ENCODE assay signal across 10 cellular contexts in the genomic region with DNA sequence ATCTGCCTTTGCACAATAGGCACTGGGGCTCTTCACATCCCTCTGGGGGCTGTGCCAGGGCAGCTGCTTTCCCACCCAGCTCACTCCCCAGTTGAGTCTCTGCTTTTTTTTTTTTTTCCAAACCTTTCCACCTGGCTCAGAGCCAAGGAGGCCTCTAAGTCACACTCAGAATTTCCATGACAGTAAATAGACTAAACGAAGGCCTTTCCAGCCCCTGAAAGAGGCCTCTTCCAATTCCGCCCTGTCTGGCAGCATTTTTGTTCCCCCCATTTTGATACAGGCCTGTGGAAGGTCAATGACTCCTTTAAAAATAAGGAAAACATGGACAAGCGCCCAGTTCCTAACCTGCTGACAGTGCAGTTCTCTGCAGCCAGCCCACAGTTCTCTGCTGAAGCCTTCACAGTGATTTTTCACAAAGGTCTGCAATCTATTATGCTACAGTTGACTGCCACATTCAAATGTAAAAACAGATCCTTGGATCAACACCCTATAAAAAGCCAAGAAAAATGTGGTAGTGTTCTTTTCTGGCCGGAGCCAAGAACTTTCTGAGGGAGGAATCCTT.
DNase-seq lines count a peak whose midpoint lies in the region; ATAC-seq, FAIRE-seq and TF ChIP-seq lines count a peak whose summit lies in the region.
"Had no signal": no experiment of that assay in that cellular context is flagged by ENCODE, and none has a peak within 500 bp of the region (broad histone marks: within the 10 kb centered on the region; RNA-seq: fewer than 3 reads in every experiment).

No MANE protein-coding gene starts in this region.

- TF ChIP-seq CTCF in mammary epithelial cell (conservative IDR thresholded peaks at IDR 0.05 in 1 of 2, IDR thresholded peaks at IDR 0.05 in 1 of 2; ENCODE audit: extremely low read depth in 1 of 2, insufficient read depth in 1 of 2, low read depth in 1 of 2, low read length in 2 of 2) (no peak), HepG2 (CRISPR knock-in tag; IDR thresholded peaks at IDR 0.05) (no peak), tibial nerve (IDR thresholded peaks at IDR 0.05) (no peak)

- H3K36me3 ChIP-seq in mammary epithelial cell (ENCODE audit: insufficient read depth, low read length) (no peaks in the 10 kb centered on the region), HepG2 (replicated peaks in 1 of 2; ENCODE audit: control insufficient read depth in 1 of 2, insufficient read depth in 2 of 2, low read length in 2 of 2) (no peaks in the 10 kb centered on the region), tibial nerve (no peaks in the 10 kb centered on the region)

- in situ Hi-C loops in mammary epithelial cell (cut with MboI; ENCODE audit: low sequenced_read_pairs in 2 of 2), result no loop called here
- in situ Hi-C loops in HepG2 (cut with HindIII; ENCODE audit: extremely low pct_ligation_motif_present, low pct_unique_long_range_greater_than_20kb), result no loop called here

- peaks cover 25% of the 10 kb centered on the region for H3K4me1 ChIP-seq in mammary epithelial cell (ENCODE audit: insufficient read depth, low read length)
- no peaks in the 10 kb centered on the region for H3K4me1 ChIP-seq in HepG2 (ENCODE audit: insufficient read depth, low read length)
- H3K4me1 ChIP-seq in tibial nerve, result peaks cover 0 to 54% (median 30%) of the 10 kb centered on the region in 4 donors

- ATAC-seq in activated T-cell treated with anti-CD3 and anti-CD28 coated beads, Interleukin-2, amount 50 U/mL, for 72 hours (replicated peaks in 1 of 2), result peak; percentile 18
- ATAC-seq in HepG2 (no peak), HG03039 (IDR thresholded peaks at IDR 0.05; ENCODE audit: unreplicated experiment) (no peak), GM19328 (IDR thresholded peaks at IDR 0.05; ENCODE audit: unreplicated experiment) (no peak)

- no peak overlapping the region for H3K4me3 ChIP-seq in mammary epithelial cell (replicated peaks in 1 of 3; ENCODE audit: insufficient read depth in 1 of 3, low read depth in 2 of 3, low read length in 3 of 3)
- no peak overlapping the region for H3K4me3 ChIP-seq in HepG2 (replicated peaks in 1 of 3; ENCODE audit: insufficient read depth in 1 of 3, low read depth in 2 of 3, low read length in 3 of 3)
- no peak overlapping the region for H3K4me3 ChIP-seq in tibial nerve

- POLR2A ChIA-PET in HepG2 (lab: Yijun Ruan, JAX), result no interaction called here

- peaks cover 18% of the 10 kb centered on the region for H3K4me1 Mint-ChIP-seq in activated T-cell treated with anti-CD3 and anti-CD28 coated beads, Interleukin-2, amount 50 U/mL, for 72 hours (ENCODE audit: low read depth)

- H3K27ac ChIP-seq in mammary epithelial cell (ENCODE audit: insufficient read depth, low read depth, low read length), result no peak overlapping the region
- no peak overlapping the region for H3K27ac ChIP-seq in HepG2 (ENCODE audit: extremely low read length, insufficient read depth, low read length)
- H3K27ac ChIP-seq in tibial nerve, result peak overlapping the region; percentile 56 to 92 (median 82)

- H3K79me2 ChIP-seq in mammary epithelial cell (ENCODE audit: insufficient read depth, low read length), result no peaks in the 10 kb centered on the region
- no peaks in the 10 kb centered on the region for H3K79me2 ChIP-seq in HepG2 (ENCODE audit: insufficient read depth, low read length)

- no peak overlapping the region for H3K27ac Mint-ChIP-seq in activated T-cell treated with anti-CD3 and anti-CD28 coated beads, Interleukin-2, amount 50 U/mL, for 72 hours
- H3K27ac Mint-ChIP-seq: CD4-positive, CD25-positive, alpha-beta regulatory T cell; nephron had no signal

- BruUV-seq in mammary epithelial cell (replicated peaks; lab: Mats Ljungman, UMichigan) (no TSS peak), HepG2 (replicated peaks; lab: Mats Ljungman, UMichigan) (no TSS peak)

- dilution Hi-C loops in mammary epithelial cell (cut with HindIII; ENCODE audit: low sequenced_read_pairs), result no loop called here

- no peak overlapping the region for H3K4me3 Mint-ChIP-seq in activated T-cell treated with anti-CD3 and anti-CD28 coated beads, Interleukin-2, amount 50 U/mL, for 72 hours
- H3K4me3 Mint-ChIP-seq: CD4-positive, CD25-positive, alpha-beta regulatory T cell; nephron had no signal

- WGBS in mammary epithelial cell (ENCODE audit: low coverage, missing lambda C conversion rate), result 74% methylated on average over 4 of the region's 4 CpGs
- WGBS in HepG2 (ENCODE audit: low lambda C conversion rate), result 5% methylated on average over 4 of the region's 4 CpGs
- WGBS in tibial nerve, 2 donors, result 7 to 18% methylated on average over 4 of the region's 4 CpGs

- no peaks in the 10 kb centered on the region for H3K9me3 ChIP-seq in mammary epithelial cell (replicated peaks; ENCODE audit: insufficient read depth, low read length)
- H3K9me3 ChIP-seq in HepG2 (ENCODE audit: low read length), result no peaks in the 10 kb centered on the region
- H3K9me3 ChIP-seq in tibial nerve, result no peaks in the 10 kb centered on the region

- H3K36me3 Mint-ChIP-seq in activated T-cell treated with anti-CD3 and anti-CD28 coated beads, Interleukin-2, amount 50 U/mL, for 72 hours (ENCODE audit: insufficient read depth in 2 of 2), result no peaks in the 10 kb centered on the region
- H3K36me3 Mint-ChIP-seq: CD4-positive, CD25-positive, alpha-beta regulatory T cell had no signal

- H3K4me2 ChIP-seq in mammary epithelial cell (ENCODE audit: insufficient read depth, low read depth, low read length), result no peak overlapping the region
- H3K4me2 ChIP-seq in HepG2 (ENCODE audit: low read depth, low read length), result no peak overlapping the region

- TF ChIP-seq EP300 in HepG2 (IDR thresholded peaks at IDR 0.05; ENCODE audit: low read depth in 2 of 2, low read length in 2 of 2) (no peak), HepG2 (CRISPR knock-in tag; IDR thresholded peaks at IDR 0.05; ENCODE audit: borderline replicate concordance) (no peak), tibial nerve (IDR thresholded peaks at IDR 0.05) (peak in 1 of 2 donors; percentile 60)

- CTCF ChIA-PET in mammary epithelial cell (lab: Charles Lee; ENCODE audit: low non-redundant PET), result no interaction called here
- CTCF ChIA-PET in HepG2 (lab: Yijun Ruan, JAX; ENCODE audit: low intra/inter-chr PET ratio, low total read pairs), result no interaction called here

- H4K20me1 ChIP-seq in mammary epithelial cell (ENCODE audit: insufficient read depth, low read length) (no peaks in the 10 kb centered on the region), HepG2 (ENCODE audit: insufficient read depth, low read length) (no peaks in the 10 kb centered on the region)

- H3K9ac ChIP-seq in mammary epithelial cell (ENCODE audit: insufficient read depth, low read length) (no peak overlapping the region), HepG2 (ENCODE audit: insufficient read depth, low read depth, low read length) (no peak overlapping the region)

- intact Hi-C loops in mammary epithelial cell (cut with micrococcal nuclease) (no loop called here), HepG2 (cut with micrococcal nuclease; ENCODE audit: unreplicated experiment) (no loop called here)

- FAIRE-seq in HepG2 (lab: Jason Lieb, UNC), result no peak

- no peak for TF ChIP-seq RAD21 in HepG2 (CRISPR knock-in tag; IDR thresholded peaks at IDR 0.05)

- no peaks in the 10 kb centered on the region for H3K27me3 ChIP-seq in mammary epithelial cell (ENCODE audit: insufficient read depth, low read length)
- no peaks in the 10 kb centered on the region; a peak in 1 of 5 replicates for H3K27me3 ChIP-seq in HepG2 (ENCODE audit: control insufficient read depth in 1 of 2, insufficient read depth in 2 of 2, low read length in 2 of 2)
- H3K27me3 ChIP-seq in tibial nerve, result no peaks in the 10 kb centered on the region

- peak overlapping the region; percentile 89 for H2AFZ ChIP-seq in mammary epithelial cell (ENCODE audit: low read depth, low read length)
- no peak overlapping the region for H2AFZ ChIP-seq in HepG2 (ENCODE audit: low read length)

- no peaks in the 10 kb centered on the region for H3K9me3 Mint-ChIP-seq in activated T-cell treated with anti-CD3 and anti-CD28 coated beads, Interleukin-2, amount 50 U/mL, for 72 hours
- H3K9me3 Mint-ChIP-seq: CD4-positive, CD25-positive, alpha-beta regulatory T cell; nephron had no signal

- TF ChIP-seq POLR2A in HepG2 (IDR thresholded peaks at IDR 0.05; ENCODE audit: insufficient read depth in 1 of 2, low read depth in 2 of 2, low read length in 2 of 2) (no peak), tibial nerve (IDR thresholded peaks at IDR 0.05) (no peak)

- DNase-seq in activated T-cell treated with anti-CD3 and anti-CD28 coated beads, Interleukin-2, amount 50 U/mL, for 72 hours, result no peak
- DNase-seq in activated T-cell treated with anti-CD3 and anti-CD28 coated beads, Interleukin-2, amount 50 U/mL, for 1 hour, result no peak
- no peak for DNase-seq in mammary epithelial cell
- no peak for DNase-seq in HepG2 (ENCODE audit: low spot score)
- peak; percentile 19 to 53 for DNase-seq in tibial nerve (ENCODE audit: low spot score in 2 of 2)
- DNase-seq in GOT3 (lab: John Stamatoyannopoulos, UW), result no peak

- H3K27me3 Mint-ChIP-seq in activated T-cell treated with anti-CD3 and anti-CD28 coated beads, Interleukin-2, amount 50 U/mL, for 72 hours (ENCODE audit: low read depth), result peaks cover 12% of the 10 kb centered on the region
- H3K27me3 Mint-ChIP-seq: CD4-positive, CD25-positive, alpha-beta regulatory T cell had no signal

TF ChIP-seq in HepG2, 621 proteins besides CTCF, POLR2A, EP300 and RAD21:
- TF ChIP-seq MAFK (conservative IDR thresholded peaks at IDR 0.05 in 1 of 2, IDR thresholded peaks at IDR 0.05 in 1 of 2; ENCODE audit: low read length in 2 of 2) (peak; percentile 81 to 91), MAFF (IDR thresholded peaks at IDR 0.05; ENCODE audit: low read depth, low read length) (peak; percentile 81), NR2C2 (CRISPR knock-in tag; IDR thresholded peaks at IDR 0.05; ENCODE audit: borderline replicate concordance) (no peak), ELK4 (CRISPR knock-in tag; IDR thresholded peaks at IDR 0.05; ENCODE audit: borderline replicate concordance) (no peak)

Comparison
In these comparisons a context has a peak if more than half of its experiments do, and no peak if none do; other contexts are left out.
1. ATAC-seq: peak in activated T-cell treated with anti-CD3 and anti-CD28 coated beads, Interleukin-2, amount 50 U/mL, for 72 hours (2 of 2); none in HepG2 (single experiment), HG03039 (single experiment) and GM19328 (single experiment).
2. DNase-seq: peak in tibial nerve (2 of 2); none in activated T-cell treated with anti-CD3 and anti-CD28 coated beads, Interleukin-2, amount 50 U/mL, for 72 hours (0 of 2), activated T-cell treated with anti-CD3 and anti-CD28 coated beads, Interleukin-2, amount 50 U/mL, for 1 hour (single experiment), mammary epithelial cell (single experiment), HepG2 (single experiment) and GOT3 (single experiment).
3. H3K27ac ChIP-seq: peak in tibial nerve (4 of 4); none in mammary epithelial cell (single experiment) and HepG2 (single experiment).